8 cellular contexts compared by ENCODE assay signal in the genomic region with DNA sequence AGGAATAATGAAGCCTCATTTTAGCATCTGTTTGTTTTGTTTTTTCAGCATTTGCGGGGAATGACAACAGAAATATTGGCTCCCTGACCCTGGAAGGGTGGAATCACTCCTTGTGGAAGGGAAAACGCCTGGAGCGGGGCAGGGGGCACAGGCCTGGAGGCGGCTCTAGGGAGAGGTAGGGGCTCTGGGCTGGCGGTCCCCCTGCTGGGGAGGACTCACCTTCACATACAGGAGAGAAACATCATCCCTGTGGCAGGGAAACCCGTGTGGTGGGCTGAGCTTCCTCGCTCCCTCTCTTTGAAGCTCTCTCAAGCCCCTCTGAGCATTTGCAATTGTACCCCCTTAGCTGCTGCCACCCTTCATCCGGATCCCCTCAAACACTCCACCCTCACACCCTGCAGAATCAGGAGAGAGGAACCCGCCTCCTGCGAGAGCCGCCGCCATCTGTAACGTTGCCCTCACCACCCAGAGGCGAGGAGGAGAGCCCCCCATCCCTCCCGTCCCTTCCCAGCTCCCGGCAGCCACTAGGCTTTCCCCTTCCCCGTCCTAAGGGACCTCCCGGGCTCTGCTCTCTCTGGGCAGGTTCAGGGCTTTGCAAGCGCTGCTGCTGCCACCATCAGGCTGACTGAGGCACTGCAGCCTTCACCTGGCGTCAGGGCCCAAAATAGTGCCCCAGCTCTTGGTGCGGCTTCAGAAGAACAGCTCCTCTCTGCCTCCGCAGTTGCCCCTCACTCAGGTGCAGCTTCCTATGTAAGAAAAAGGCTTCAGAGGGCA. TPM values are rescaled to one million over a fixed set of nuclear protein-coding genes. Genes with fewer than 3 reads are reported as not detected.
DNase-seq lines count a peak whose midpoint lies in the region; ATAC-seq, FAIRE-seq and TF ChIP-seq lines count a peak whose summit lies in the region.

No MANE protein-coding gene starts in this region.

- H3K36me3 Mint-ChIP-seq in HFFc6 (ENCODE audit: low read depth): peaks cover 30% of the 10 kb centered on the region

- peaks cover 1% of the 10 kb centered on the region for H3K27me3 Mint-ChIP-seq in HFFc6 (ENCODE audit: insufficient read depth)

- H3K4me1 ChIP-seq in K562 (replicated peaks in 1 of 2; ENCODE audit: control insufficient read depth in 2 of 2, insufficient read depth in 2 of 2, low read length in 2 of 2) (no peaks in the 10 kb centered on the region), iPS-20b (ENCODE audit: insufficient read depth, low read length) (no peaks in the 10 kb centered on the region; the same call in 1 of the 2 replicates)

- TF ChIP-seq RAD21 in K562 (CRISPR knock-in tag; conservative IDR thresholded peaks at IDR 0.05 in 1 of 2, IDR thresholded peaks at IDR 0.05 in 1 of 2): peak; percentile 71 to 81

- H3K27me3 ChIP-seq in K562 (ENCODE audit: control insufficient read depth in 2 of 2, insufficient read depth in 2 of 2, low read length in 2 of 2) (peaks cover 0 to 8% of the 10 kb centered on the region in 2 experiments; a peak in 2 of 5 replicates), iPS-20b (ENCODE audit: insufficient read depth, low read length) (peaks cover 51% of the 10 kb centered on the region; the same call in 1 of the 2 replicates)

- DNase-seq in HFFc6 (peak; percentile 64), NCI-H1436 (lab: John Stamatoyannopoulos, UW) (peak; percentile 80), T-helper 22 cell (ENCODE audit: low read depth) (peak; percentile 9), K562 (ENCODE audit: extremely low read depth in 1 of 4, low spot score in 3 of 4) (peak; percentile 56 to 81 (median 72)), smooth muscle cell of the brain vasculature (ENCODE audit: low read depth, low spot score) (peak; percentile 28), middle frontal gyrus (ENCODE audit: extremely low spot score, low spot score) (no peak)

- FAIRE-seq in K562 (lab: Jason Lieb, UNC): peak; percentile 51

- H3K27ac ChIP-seq in K562 (ENCODE audit: extremely low read depth, low read depth, low read length): no peak overlapping the region
- H3K27ac ChIP-seq in iPS-20b (ENCODE audit: low read length): no peak overlapping the region

- intact Hi-C loops in K562 (cut with micrococcal nuclease): loop anchor here (1.0 to 2.0 kb wide), 4 partner anchors 115 to 550 kb away; no protein-coding TSS in a partner anchor

- no peaks in the 10 kb centered on the region for H3K9me3 Mint-ChIP-seq in HFFc6

- no peak for TF ChIP-seq EP300 in K562 (IDR thresholded peaks at IDR 0.05; ENCODE audit: low read length)

- H2AFZ ChIP-seq in K562 (ENCODE audit: low read depth, low read length): no peak overlapping the region

- H3K4me3 Mint-ChIP-seq in HFFc6: peak overlapping the region; percentile 86

- no peak overlapping the region for H3K4me2 ChIP-seq in K562 (ENCODE audit: insufficient read depth, low read length)

- TF ChIP-seq POLR2A in K562 (conservative IDR thresholded peaks at IDR 0.05): no peak

- peak; percentile 99 for ATAC-seq in K562

- in situ Hi-C loops in K562 (cut with MboI): loop anchor here (10.0 to 25.0 kb wide), 3 partner anchors 278 to 678 kb away; partner anchors contain the start of gene DCPS

- no peaks in the 10 kb centered on the region for H3K9me1 ChIP-seq in K562 (ENCODE audit: control insufficient read depth, insufficient read depth, low read length)

- H3K9me3 ChIP-seq in K562 (replicated peaks; ENCODE audit: control insufficient read depth, insufficient read depth, low read depth, low read length) (no peaks in the 10 kb centered on the region), iPS-20b (ENCODE audit: insufficient read depth, low read depth, low read length) (no peaks in the 10 kb centered on the region)

- peaks cover 17% of the 10 kb centered on the region for H3K4me1 Mint-ChIP-seq in HFFc6 (ENCODE audit: low read depth)

- no peaks in the 10 kb centered on the region for H3K79me2 ChIP-seq in K562 (ENCODE audit: control insufficient read depth, insufficient read depth, low read length)

- H4K20me1 ChIP-seq in K562 (replicated peaks; ENCODE audit: control insufficient read depth, insufficient read depth, low read length): no peaks in the 10 kb centered on the region

- BruUV-seq in K562 (replicated peaks; lab: Mats Ljungman, UMichigan): no TSS peak

- H3K9ac ChIP-seq in K562 (ENCODE audit: insufficient read depth in 1 of 2, low read depth in 2 of 2, low read length in 2 of 2) (no peak overlapping the region), iPS-20b (ENCODE audit: low read depth, low read length) (no peak overlapping the region; the same call in 1 of the 2 replicates)

- no peak overlapping the region for H3K4me3 ChIP-seq in K562
- H3K4me3 ChIP-seq in iPS-20b (ENCODE audit: low read length): peak overlapping the region; percentile 25; the same call in 1 of the 2 replicates

- CTCF ChIA-PET in K562 (lab: Yijun Ruan, JAX; ENCODE audit: low intra/inter-chr PET ratio): interaction anchor here (0.7 to 2.1 kb wide), 2 partner anchors 274 to 383 kb away, joined by 3 to 6 read pairs; no protein-coding TSS in a partner anchor

- TF ChIP-seq CTCF in GM12872 (IDR thresholded peaks at IDR 0.05; ENCODE audit: insufficient read depth, low read depth, low read length): peak; percentile 98
- peak; percentile 95 for TF ChIP-seq CTCF in HFFc6 (IDR thresholded peaks at IDR 0.05)
- TF ChIP-seq CTCF in K562 (IDR thresholded peaks at IDR 0.05 in 2 of 3, conservative IDR thresholded peaks at IDR 0.05 in 1 of 3; ENCODE audit: insufficient read depth in 2 of 3, low read depth in 1 of 3, low read length in 3 of 3): peak; percentile 83 to 89 (median 84)

- WGBS in K562 (ENCODE audit: insufficient coverage, low coverage, missing lambda C conversion rate): under 1% methylated on average over 17 of the region's 22 CpGs

- POLR2A ChIA-PET in K562 (lab: Yijun Ruan, JAX): interaction anchor here (1.2 kb wide), 1 partner anchor 383 kb away, joined by 3 read pairs; no protein-coding TSS in a partner anchor

- H3K36me3 ChIP-seq in K562 (ENCODE audit: control insufficient read depth, insufficient read depth, low read length) (no peaks in the 10 kb centered on the region), iPS-20b (ENCODE audit: insufficient read depth, low read depth, low read length) (no peaks in the 10 kb centered on the region)

- H3K27ac Mint-ChIP-seq in HFFc6: peak overlapping the region; percentile 99

TF ChIP-seq in K562, 482 proteins besides CTCF, POLR2A, EP300 and RAD21:
- TF ChIP-seq STAG1 (CRISPR knock-in tag; IDR thresholded peaks at IDR 0.05; ENCODE audit: borderline replicate concordance) (peak; percentile 36; the same call in 1 of the 2 replicates), DDX20 (tag; IDR thresholded peaks at IDR 0.05; ENCODE audit: low read depth) (no peak), SMARCE1 (IDR thresholded peaks at IDR 0.05) (no peak), THAP12 (CRISPR knock-in tag; IDR thresholded peaks at IDR 0.05) (no peak), SMC3 (conservative IDR thresholded peaks at IDR 0.05; ENCODE audit: insufficient read depth, low read depth, low read length) (peak; percentile 77)
- TF ChIP-seq, protein P1, sequence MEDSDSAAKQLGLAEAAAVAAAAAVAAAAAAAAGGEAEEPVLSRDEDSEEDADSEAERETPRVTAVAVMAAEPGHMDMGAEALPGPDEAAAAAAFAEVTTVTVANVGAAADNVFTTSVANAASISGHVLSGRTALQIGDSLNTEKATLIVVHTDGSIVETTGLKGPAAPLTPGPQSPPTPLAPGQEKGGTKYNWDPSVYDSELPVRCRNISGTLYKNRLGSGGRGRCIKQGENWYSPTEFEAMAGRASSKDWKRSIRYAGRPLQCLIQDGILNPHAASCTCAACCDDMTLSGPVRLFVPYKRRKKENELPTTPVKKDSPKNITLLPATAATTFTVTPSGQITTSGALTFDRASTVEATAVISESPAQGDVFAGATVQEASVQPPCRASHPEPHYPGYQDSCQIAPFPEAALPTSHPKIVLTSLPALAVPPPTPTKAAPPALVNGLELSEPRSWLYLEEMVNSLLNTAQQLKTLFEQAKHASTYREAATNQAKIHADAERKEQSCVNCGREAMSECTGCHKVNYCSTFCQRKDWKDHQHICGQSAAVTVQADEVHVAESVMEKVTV (CRISPR knock-in tag; IDR thresholded peaks at IDR 0.05): peak; percentile 66

RNA-seq across cellular contexts. Expression of gene KIRREL3, which starts 10.4 kb away (rescaled TPM):
- 10 to 100 TPM; 22.2 to 38.2 (median 33.2) TPM for total RNA-seq in HFFc6 (2021; fragmentation: NEBNext Ultra II Directional; extraction: Animal tissue kit (Norgen Biotek cat#: 25700))
- not detected in 2 replicates for total RNA-seq in K562 (2011; cell fraction: chromatin; rRNA removed; ENCODE audit: low replicate concordance)
- not detected in 2 replicates for total RNA-seq in K562 (2011; cell fraction: nucleolus; rRNA removed)
- not detected in 2 replicates for total RNA-seq in K562 (2011; cell fraction: nucleoplasm; rRNA removed)
- not detected in 2 replicates for total RNA-seq in K562 (2014; rRNA removed)
- total RNA-seq in K562 (2014; rRNA removed; fragmentation: Illumina TruSeq; extraction: Trizol): not detected in 2 replicates
- 0.04 TPM in 1 of 2 replicates, not detected in the other for total RNA-seq in K562 (2015; rRNA removed; fragmentation: Illumina TruSeq; extraction: Trizol)
- not detected in 2 replicates for total RNA-seq in K562 (2021)
- not detected in 2 replicates for polyA plus RNA-seq in K562 (2011; rRNA removed)
- not detected in 2 replicates for polyA plus RNA-seq in K562 (2011; cell fraction: cytosol; rRNA removed)
- polyA plus RNA-seq in K562 (2011; cell fraction: nucleus; rRNA removed): not detected in 2 replicates
- polyA plus RNA-seq in K562 (2012): 0.36 and 0.44 TPM in 2 replicates
- polyA plus RNA-seq in K562 (2014; fragmentation: Illumina TruSeq; extraction: Trizol): not detected in 2 replicates
- polyA plus RNA-seq in K562 (2014; fragmentation: Nextera tagmentation; extraction: Ambion mirVana): under 1 TPM in 1 of 2 experiments, not detected in 1; 0.10 TPM
- not detected in 2 replicates for polyA plus RNA-seq in K562 (2014; rRNA removed)
- not detected in 2 replicates for polyA minus RNA-seq in K562 (2011; rRNA and poly(A)+ RNA removed)
- polyA minus RNA-seq in K562 (2011; cell fraction: cytosol; rRNA and poly(A)+ RNA removed): not detected in 2 replicates
- polyA minus RNA-seq in K562 (2011; cell fraction: nucleus; rRNA and poly(A)+ RNA removed): not detected in 2 replicates

Comparison
In these comparisons a context has a peak if more than half of its experiments do, and no peak if none do; other contexts are left out.
1. RNA of gene KIRREL3, which starts 10.4 kb away (total RNA-seq): 22.2 to 38.2 TPM in HFFc6; 0.04 TPM in K562; every median in the first group is over 10 times any median in the second.
2. Peak in every context shown above with its lines, with median percentiles within 50 percentile points of each other: CTCF ChIP-seq.